32 cellular contexts compared by ENCODE assay signal in the genomic region with DNA sequence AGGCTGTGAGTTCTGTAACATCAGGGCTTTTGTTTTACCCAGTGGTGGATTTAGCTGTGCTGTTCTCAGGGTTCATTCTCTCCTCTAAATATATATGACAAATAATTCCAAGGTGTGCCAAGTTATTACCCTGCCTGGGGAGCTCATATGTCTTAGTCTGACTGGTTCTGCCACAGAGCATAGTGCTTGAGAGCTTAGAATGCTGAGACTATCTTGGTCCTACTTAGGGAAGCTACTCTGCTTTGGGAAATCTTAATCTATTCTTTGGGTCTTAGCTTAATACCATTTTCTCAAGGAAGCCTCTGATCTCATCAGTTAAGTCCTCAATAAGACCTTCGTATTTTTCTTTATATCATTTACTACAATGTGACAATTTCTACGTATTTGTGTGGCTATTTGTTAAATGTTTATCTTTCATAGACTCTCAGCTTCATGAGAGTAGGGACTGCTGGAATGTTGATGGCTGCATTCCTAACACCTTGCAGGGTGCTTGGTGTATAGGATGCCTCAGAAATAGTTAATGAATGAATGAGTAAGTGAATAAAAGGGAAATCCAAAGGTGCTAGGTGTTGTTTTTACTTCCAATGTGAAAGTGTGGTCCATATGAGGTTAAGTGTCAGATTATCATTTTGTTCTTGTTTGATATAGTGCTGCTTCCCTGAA. TPM values are rescaled to one million over a fixed set of nuclear protein-coding genes. Genes with fewer than 3 reads are reported as not detected.
"Had no signal": no experiment of that assay in that cellular context is flagged by ENCODE, and none has a peak within 500 bp of the region (broad histone marks: within the 10 kb centered on the region; RNA-seq: fewer than 3 reads in every experiment).

No MANE protein-coding gene starts in this region.

- H3K9me3 ChIP-seq: esophagus squamous epithelium, left lung, prostate gland, testis had no signal

- ATAC-seq: heart right ventricle; left lung; naive thymus-derived CD4-positive, alpha-beta T cell; right cardiac atrium; stimulated activated memory B cell treated with anti-CD40 and anti-IgM and Interleukin-4, amounts not matched to agents 10 μg/mL and 1 μg/mL and 100 μg/mL, for 72 hours; stimulated activated naive CD8-positive, alpha-beta T cell treated with anti-CD3 and anti-CD28 coated beads, Interleukin-15, Interleukin-2, amounts not matched to agents 100 U/mL and 50 U/mL, for 24 hours had no signal

- H3K36me3 ChIP-seq: esophagus squamous epithelium, heart right ventricle, left lung, neural progenitor cell, prostate gland, spleen, tibial artery had no signal

- H3K4me1 Mint-ChIP-seq: naive thymus-derived CD4-positive, alpha-beta T cell; nephron; neural progenitor cell; stimulated activated memory B cell treated with anti-CD40 and anti-IgM and Interleukin-4, amounts not matched to agents 10 μg/mL and 1 μg/mL and 100 μg/mL, for 72 hours had no signal

- H3K4me3 Mint-ChIP-seq: naive thymus-derived CD4-positive, alpha-beta T cell; nephron; neural progenitor cell; stimulated activated memory B cell treated with anti-CD40 and anti-IgM and Interleukin-4, amounts not matched to agents 10 μg/mL and 1 μg/mL and 100 μg/mL, for 72 hours; type B pancreatic cell had no signal

- H3K36me3 Mint-ChIP-seq: stimulated activated memory B cell treated with anti-CD40 and anti-IgM and Interleukin-4, amounts not matched to agents 10 μg/mL and 1 μg/mL and 100 μg/mL, for 72 hours; type B pancreatic cell had no signal

- H3K4me3 ChIP-seq: coronary artery, esophagus squamous epithelium, heart right ventricle, left lung, neural progenitor cell, prostate gland, skin epidermis, spleen, testis, tibial artery had no signal

- DNase-seq: effector CD8-positive, alpha-beta T cell; erythroblast; esophagus squamous epithelium; foreskin melanocyte; glutamatergic neuron; heart right ventricle; hypothalamus; left lung; mesenchymal stem cell; midbrain; naive thymus-derived CD4-positive, alpha-beta T cell; right cardiac atrium; spleen; stimulated activated CD4-positive, alpha-beta T cell treated with anti-CD3 and anti-CD28 coated beads, Interleukin-4, amount 100 ng/mL, for 4 hours; stimulated activated naive CD8-positive, alpha-beta T cell treated with anti-CD3 and anti-CD28 coated beads, Interleukin-15, Interleukin-2, amounts not matched to agents 100 U/mL and 50 U/mL, for 24 hours; substantia nigra; testis; tibial artery had no signal

- H3K27me3 Mint-ChIP-seq: stimulated activated memory B cell treated with anti-CD40 and anti-IgM and Interleukin-4, amounts not matched to agents 10 μg/mL and 1 μg/mL and 100 μg/mL, for 72 hours had no signal

- H3K4me1 ChIP-seq: esophagus squamous epithelium, heart right ventricle, left lung, neural progenitor cell, parathyroid adenoma, prostate gland, spleen, testis, tibial artery had no signal

- H3K27me3 ChIP-seq: esophagus squamous epithelium, heart right ventricle, left lung, neural progenitor cell, spleen, testis, tibial artery had no signal

- H3K9me3 Mint-ChIP-seq: type B pancreatic cell had no signal

- H3K27ac ChIP-seq: coronary artery, esophagus squamous epithelium, heart right ventricle, left lung, neural progenitor cell, parathyroid adenoma, prostate gland, skin epidermis, spleen, testis, tibial artery had no signal

- H3K27ac Mint-ChIP-seq: naive thymus-derived CD4-positive, alpha-beta T cell; nephron; neural progenitor cell; stimulated activated memory B cell treated with anti-CD40 and anti-IgM and Interleukin-4, amounts not matched to agents 10 μg/mL and 1 μg/mL and 100 μg/mL, for 72 hours; type B pancreatic cell had no signal

RNA-seq across cellular contexts. Expression of a gene that starts 1.8 kb away (rescaled TPM):
- total RNA-seq: endothelial cell of umbilical vein; esophagus squamous epithelium; heart right ventricle; left lung; lower leg skin; lung microvascular endothelial cell; mucosa of gallbladder; naive thymus-derived CD4-positive, alpha-beta T cell; osteoblast; prostate gland; right cardiac atrium; spleen; testis; urinary bladder had no signal
